27 cellular contexts compared by ENCODE assay signal in genomic region chr19:56699552-56699951, GRCh38. TPM values are rescaled to one million over a fixed set of nuclear protein-coding genes. Genes with fewer than 3 reads are reported as not detected.
"Had no signal": no experiment of that assay in that cellular context is flagged by ENCODE, and none has a peak within 500 bp of the region (broad histone marks: within the 10 kb centered on the region; RNA-seq: fewer than 3 reads in every experiment).

No MANE protein-coding gene starts in this region.

- H3K36me3 ChIP-seq: adrenal gland, ascending aorta, gastrocnemius medialis, left ventricle myocardium inferior, uterus had no signal

- ATAC-seq: gastrocnemius medialis, natural killer cell, right cardiac atrium had no signal

- H3K4me2 ChIP-seq: hepatocyte had no signal

- H2AFZ ChIP-seq: hepatocyte had no signal

- H3K27ac ChIP-seq: adrenal gland, ascending aorta, gastrocnemius medialis, hepatocyte, left ventricle myocardium inferior, uterus had no signal

- FAIRE-seq: colon had no signal

- H3K27me3 ChIP-seq: adrenal gland, ascending aorta, gastrocnemius medialis, hepatocyte, uterus had no signal

- H3K4me1 ChIP-seq: adrenal gland, ascending aorta, gastrocnemius medialis, left ventricle myocardium inferior, uterus had no signal

- DNase-seq: activated CD4-positive, alpha-beta memory T cell treated with anti-CD3 and anti-CD28 coated beads for 36 hours; activated CD4-positive, alpha-beta T cell treated with anti-CD3 and anti-CD28 coated beads, Interleukin-2, amount 10 ng/mL, durations not matched to agents 24 days and 14 days; activated CD4-positive, CD25-positive, alpha-beta regulatory T cell treated with anti-CD3 and anti-CD28 coated beads, Interleukin-2, amount 50 U/mL, for 72 hours; activated CD8-positive, alpha-beta memory T cell treated with anti-CD3 and anti-CD28 coated beads, Interleukin-2, amount 50 U/mL, for 4 hours; activated effector memory CD4-positive, alpha-beta T cell treated with anti-CD3 and anti-CD28 coated beads, Interleukin-2, amount 50 U/mL, for 16 hours; activated naive CD4-positive, alpha-beta T cell treated with anti-CD3 and anti-CD28 coated beads for 36 hours; activated naive CD8-positive, alpha-beta T cell treated with anti-CD3 and anti-CD28 coated beads for 36 hours; activated T-cell treated with anti-CD3 and anti-CD28 coated beads, Interleukin-2, amount 50 U/mL, for 1 hour; adrenal gland; dermis blood vessel endothelial cell; effector CD8-positive, alpha-beta T cell; erythroblast; gastrocnemius medialis; glutamatergic neuron; islet precursor cell; left ventricle myocardium inferior; mesendoderm; natural killer cell; posterior cingulate gyrus; right cardiac atrium; stimulated activated CD4-positive, alpha-beta T cell treated with anti-CD3 and anti-CD28 coated beads, Interleukin-2, amount 100 ng/mL, for 48 hours; stimulated activated naive CD4-positive, alpha-beta T cell treated with Interleukin-2 at 50 U/mL for 16 hours; uterus had no signal

- H3K4me3 ChIP-seq: adrenal gland, ascending aorta, gastrocnemius medialis, hepatocyte, left ventricle myocardium inferior, lung, uterus had no signal

- H3K79me2 ChIP-seq: hepatocyte had no signal

- H3K9me3 ChIP-seq: adrenal gland, gastrocnemius medialis, uterus had no signal

RNA-seq across cellular contexts. Expression of gene ZNF835, which starts 28.0 kb away (rescaled TPM):
- polyA plus RNA-seq: hepatocyte had no signal
